In the genomic region with DNA sequence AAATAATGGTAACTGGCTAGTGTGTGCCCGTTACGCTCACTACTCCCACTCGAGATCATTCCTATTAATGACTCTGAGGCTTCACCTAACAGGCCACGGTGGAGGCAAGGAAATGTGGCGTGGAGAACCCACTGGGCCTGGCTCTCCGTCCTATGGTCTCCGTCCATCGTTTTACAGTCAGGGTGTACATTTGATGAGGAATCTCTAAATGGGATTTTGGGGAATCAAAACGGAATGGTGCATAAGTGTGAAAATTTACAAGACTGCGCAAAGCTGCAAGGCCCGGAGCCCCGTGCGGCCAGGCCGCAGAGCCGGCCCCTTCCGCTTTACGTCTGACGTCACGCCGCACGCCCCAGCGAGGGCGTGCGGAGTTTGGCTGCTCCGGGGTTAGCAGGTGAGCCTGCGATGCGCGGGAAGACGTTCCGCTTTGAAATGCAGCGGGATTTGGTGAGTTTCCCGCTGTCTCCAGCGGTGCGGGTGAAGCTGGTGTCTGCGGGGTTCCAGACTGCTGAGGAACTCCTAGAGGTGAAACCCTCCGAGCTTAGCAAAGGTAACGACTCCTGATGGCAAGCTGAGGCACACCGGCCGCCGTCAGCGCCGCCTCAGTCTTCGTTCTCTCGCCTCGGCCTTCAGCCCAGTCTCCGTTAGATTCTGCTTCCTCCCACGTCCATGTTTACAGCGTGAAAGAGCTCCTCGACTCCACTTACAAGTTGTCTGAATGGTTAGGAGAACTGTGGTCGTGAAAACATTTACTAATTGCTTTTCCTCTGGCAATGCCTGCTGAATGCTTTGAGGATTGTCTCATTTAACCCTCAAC, we compare ENCODE assay signal across 1 cellular context.
TF ChIP-seq lines count a peak whose summit lies in the region.

RAD51C (plus strand) TSS at position 364 of the 817 bp plus-strand sequence; CDS start at position 406, 42 bp downstream.

TF ChIP-seq in K562, 482 proteins besides CTCF, POLR2A, EP300 and RAD21 (continued from another document and continues in another):
- TF ChIP-seq, protein P1, sequence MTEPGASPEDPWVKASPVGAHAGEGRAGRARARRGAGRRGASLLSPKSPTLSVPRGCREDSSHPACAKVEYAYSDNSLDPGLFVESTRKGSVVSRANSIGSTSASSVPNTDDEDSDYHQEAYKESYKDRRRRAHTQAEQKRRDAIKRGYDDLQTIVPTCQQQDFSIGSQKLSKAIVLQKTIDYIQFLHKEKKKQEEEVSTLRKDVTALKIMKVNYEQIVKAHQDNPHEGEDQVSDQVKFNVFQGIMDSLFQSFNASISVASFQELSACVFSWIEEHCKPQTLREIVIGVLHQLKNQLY (CRISPR knock-in tag; conservative IDR thresholded peaks at IDR 0.05), result no peak
- TF ChIP-seq RBM39 (optimal IDR thresholded peaks at IDR 0.05; ENCODE audit: low read depth, low read length) (no peak), SAP30 (IDR thresholded peaks at IDR 0.05; ENCODE audit: borderline replicate concordance, insufficient read depth, low read depth, low read length, poor library complexity, severe bottlenecking) (no peak), ZNF408 (CRISPR knock-in tag; IDR thresholded peaks at IDR 0.05; ENCODE audit: low read depth) (no peak), ZNF609 (CRISPR knock-in tag; IDR thresholded peaks at IDR 0.05; ENCODE audit: borderline replicate concordance) (no peak), TAF1 (IDR thresholded peaks at IDR 0.05; ENCODE audit: control insufficient read depth, extremely low read depth, insufficient read depth, low read length, severe bottlenecking) (peak; percentile 89), ZNF184 (CRISPR knock-in tag; IDR thresholded peaks at IDR 0.05) (no peak), SETDB1 (IDR thresholded peaks at IDR 0.05; ENCODE audit: low read length) (no peak), ZNF507 (tag; conservative IDR thresholded peaks at IDR 0.05) (no peak), ZNF764 (CRISPR knock-in tag; IDR thresholded peaks at IDR 0.05; ENCODE audit: low read depth) (no peak), CREB5 (CRISPR knock-in tag; IDR thresholded peaks at IDR 0.05) (no peak), TCF7 (IDR thresholded peaks at IDR 0.05; ENCODE audit: borderline replicate concordance) (0 out of 2 replicates have a peak, but pooled peaks have one; percentile 42), NFATC3 (IDR thresholded peaks at IDR 0.05) (0 out of 2 replicates have a peak, but pooled peaks have one; percentile 25), NFE2L1 (tag; IDR thresholded peaks at IDR 0.05; ENCODE audit: borderline replicate concordance, low read depth) (no peak), OTX1 (CRISPR knock-in tag; IDR thresholded peaks at IDR 0.05) (no peak), ZNF584 (CRISPR knock-in tag; IDR thresholded peaks at IDR 0.05; ENCODE audit: low read depth) (no peak), ZNF551 (CRISPR knock-in tag; IDR thresholded peaks at IDR 0.05) (no peak), HDGF (IDR thresholded peaks at IDR 0.05) (no peak), ZNF699 (CRISPR knock-in tag; IDR thresholded peaks at IDR 0.05; ENCODE audit: insufficient replicate concordance) (no peak), ZKSCAN1 (IDR thresholded peaks at IDR 0.05; ENCODE audit: low read depth, low read length) (no peak), ZC3H11A (IDR thresholded peaks at IDR 0.05; ENCODE audit: low read depth, low read length) (no peak), ZNF316 (IDR thresholded peaks at IDR 0.05) (no peak), ZNF79 (CRISPR knock-in tag; IDR thresholded peaks at IDR 0.05; ENCODE audit: low read depth) (no peak), ZNF232 (CRISPR knock-in tag; IDR thresholded peaks at IDR 0.05) (no peak), FOXP4 (CRISPR knock-in tag; IDR thresholded peaks at IDR 0.05; ENCODE audit: borderline replicate concordance) (peak; percentile 85; the same call in 1 of the 2 replicates), ZNF224 (CRISPR knock-in tag; IDR thresholded peaks at IDR 0.05) (0 out of 2 replicates have a peak, but pooled peaks have one; percentile 27), KLF6 (CRISPR knock-in tag; IDR thresholded peaks at IDR 0.05; ENCODE audit: borderline replicate concordance) (peak; percentile 24; the same call in 1 of the 2 replicates), CUX1 (CRISPR knock-in tag; IDR thresholded peaks at IDR 0.05) (peak; percentile 61), FOXP1 (CRISPR knock-in tag; IDR thresholded peaks at IDR 0.05) (peak; percentile 82)
- TF ChIP-seq, protein P2, sequence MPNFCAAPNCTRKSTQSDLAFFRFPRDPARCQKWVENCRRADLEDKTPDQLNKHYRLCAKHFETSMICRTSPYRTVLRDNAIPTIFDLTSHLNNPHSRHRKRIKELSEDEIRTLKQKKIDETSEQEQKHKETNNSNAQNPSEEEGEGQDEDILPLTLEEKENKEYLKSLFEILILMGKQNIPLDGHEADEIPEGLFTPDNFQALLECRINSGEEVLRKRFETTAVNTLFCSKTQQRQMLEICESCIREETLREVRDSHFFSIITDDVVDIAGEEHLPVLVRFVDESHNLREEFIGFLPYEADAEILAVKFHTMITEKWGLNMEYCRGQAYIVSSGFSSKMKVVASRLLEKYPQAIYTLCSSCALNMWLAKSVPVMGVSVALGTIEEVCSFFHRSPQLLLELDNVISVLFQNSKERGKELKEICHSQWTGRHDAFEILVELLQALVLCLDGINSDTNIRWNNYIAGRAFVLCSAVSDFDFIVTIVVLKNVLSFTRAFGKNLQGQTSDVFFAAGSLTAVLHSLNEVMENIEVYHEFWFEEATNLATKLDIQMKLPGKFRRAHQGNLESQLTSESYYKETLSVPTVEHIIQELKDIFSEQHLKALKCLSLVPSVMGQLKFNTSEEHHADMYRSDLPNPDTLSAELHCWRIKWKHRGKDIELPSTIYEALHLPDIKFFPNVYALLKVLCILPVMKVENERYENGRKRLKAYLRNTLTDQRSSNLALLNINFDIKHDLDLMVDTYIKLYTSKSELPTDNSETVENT (CRISPR knock-in tag; IDR thresholded peaks at IDR 0.05), result no peak; the same call in 1 of the 2 replicates
- TF ChIP-seq, protein P3, sequence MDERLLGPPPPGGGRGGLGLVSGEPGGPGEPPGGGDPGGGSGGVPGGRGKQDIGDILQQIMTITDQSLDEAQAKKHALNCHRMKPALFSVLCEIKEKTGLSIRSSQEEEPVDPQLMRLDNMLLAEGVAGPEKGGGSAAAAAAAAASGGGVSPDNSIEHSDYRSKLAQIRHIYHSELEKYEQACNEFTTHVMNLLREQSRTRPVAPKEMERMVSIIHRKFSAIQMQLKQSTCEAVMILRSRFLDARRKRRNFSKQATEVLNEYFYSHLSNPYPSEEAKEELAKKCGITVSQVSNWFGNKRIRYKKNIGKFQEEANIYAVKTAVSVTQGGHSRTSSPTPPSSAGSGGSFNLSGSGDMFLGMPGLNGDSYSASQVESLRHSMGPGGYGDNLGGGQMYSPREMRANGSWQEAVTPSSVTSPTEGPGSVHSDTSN (CRISPR knock-in tag; IDR thresholded peaks at IDR 0.05; ENCODE audit: low read depth), result no peak
- TF ChIP-seq, protein P3 (tag; conservative IDR thresholded peaks at IDR 0.05; ENCODE audit: low read depth), result no peak
- TF ChIP-seq, protein P4, sequence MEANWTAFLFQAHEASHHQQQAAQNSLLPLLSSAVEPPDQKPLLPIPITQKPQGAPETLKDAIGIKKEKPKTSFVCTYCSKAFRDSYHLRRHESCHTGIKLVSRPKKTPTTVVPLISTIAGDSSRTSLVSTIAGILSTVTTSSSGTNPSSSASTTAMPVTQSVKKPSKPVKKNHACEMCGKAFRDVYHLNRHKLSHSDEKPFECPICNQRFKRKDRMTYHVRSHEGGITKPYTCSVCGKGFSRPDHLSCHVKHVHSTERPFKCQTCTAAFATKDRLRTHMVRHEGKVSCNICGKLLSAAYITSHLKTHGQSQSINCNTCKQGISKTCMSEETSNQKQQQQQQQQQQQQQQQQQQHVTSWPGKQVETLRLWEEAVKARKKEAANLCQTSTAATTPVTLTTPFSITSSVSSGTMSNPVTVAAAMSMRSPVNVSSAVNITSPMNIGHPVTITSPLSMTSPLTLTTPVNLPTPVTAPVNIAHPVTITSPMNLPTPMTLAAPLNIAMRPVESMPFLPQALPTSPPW (CRISPR knock-in tag; IDR thresholded peaks at IDR 0.05), result peak; percentile 63
